1 cellular context compared by ENCODE assay signal in the genomic region with DNA sequence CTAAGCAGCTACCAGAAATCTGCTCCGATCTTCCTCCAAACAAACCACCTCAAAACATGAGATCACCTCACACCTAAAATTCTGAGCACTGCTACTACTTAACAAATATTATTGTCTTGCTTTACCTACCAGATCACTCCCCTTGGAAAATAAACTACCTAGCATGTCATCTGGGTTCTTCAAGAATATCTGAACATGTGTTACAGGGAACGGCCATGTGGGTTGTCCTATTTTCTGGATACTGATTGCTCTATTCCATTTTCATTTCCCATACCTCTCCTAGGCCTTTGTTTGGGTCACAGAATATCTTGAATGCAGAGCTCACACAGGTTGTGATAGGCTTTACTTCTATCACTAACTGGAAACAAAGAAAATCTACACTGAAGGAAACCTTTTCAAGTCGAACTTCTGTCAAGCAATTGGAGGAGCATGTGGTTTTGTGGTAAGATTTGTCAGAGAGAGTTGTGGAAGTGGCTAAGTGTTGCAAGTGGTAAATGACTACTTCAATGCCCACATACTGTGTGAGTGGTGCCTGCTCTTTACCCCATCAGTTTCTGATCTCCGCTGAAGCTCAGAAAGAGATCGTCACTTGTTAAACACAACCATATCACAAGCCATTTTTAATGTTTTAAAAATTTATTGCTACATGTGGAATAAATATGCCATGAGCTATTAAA.
TF ChIP-seq lines count a peak whose summit lies in the region.

No MANE protein-coding gene starts in this region.

TF ChIP-seq in K562, 482 proteins besides CTCF, POLR2A, EP300 and RAD21 (continued from another document):
- TF ChIP-seq, protein P1, sequence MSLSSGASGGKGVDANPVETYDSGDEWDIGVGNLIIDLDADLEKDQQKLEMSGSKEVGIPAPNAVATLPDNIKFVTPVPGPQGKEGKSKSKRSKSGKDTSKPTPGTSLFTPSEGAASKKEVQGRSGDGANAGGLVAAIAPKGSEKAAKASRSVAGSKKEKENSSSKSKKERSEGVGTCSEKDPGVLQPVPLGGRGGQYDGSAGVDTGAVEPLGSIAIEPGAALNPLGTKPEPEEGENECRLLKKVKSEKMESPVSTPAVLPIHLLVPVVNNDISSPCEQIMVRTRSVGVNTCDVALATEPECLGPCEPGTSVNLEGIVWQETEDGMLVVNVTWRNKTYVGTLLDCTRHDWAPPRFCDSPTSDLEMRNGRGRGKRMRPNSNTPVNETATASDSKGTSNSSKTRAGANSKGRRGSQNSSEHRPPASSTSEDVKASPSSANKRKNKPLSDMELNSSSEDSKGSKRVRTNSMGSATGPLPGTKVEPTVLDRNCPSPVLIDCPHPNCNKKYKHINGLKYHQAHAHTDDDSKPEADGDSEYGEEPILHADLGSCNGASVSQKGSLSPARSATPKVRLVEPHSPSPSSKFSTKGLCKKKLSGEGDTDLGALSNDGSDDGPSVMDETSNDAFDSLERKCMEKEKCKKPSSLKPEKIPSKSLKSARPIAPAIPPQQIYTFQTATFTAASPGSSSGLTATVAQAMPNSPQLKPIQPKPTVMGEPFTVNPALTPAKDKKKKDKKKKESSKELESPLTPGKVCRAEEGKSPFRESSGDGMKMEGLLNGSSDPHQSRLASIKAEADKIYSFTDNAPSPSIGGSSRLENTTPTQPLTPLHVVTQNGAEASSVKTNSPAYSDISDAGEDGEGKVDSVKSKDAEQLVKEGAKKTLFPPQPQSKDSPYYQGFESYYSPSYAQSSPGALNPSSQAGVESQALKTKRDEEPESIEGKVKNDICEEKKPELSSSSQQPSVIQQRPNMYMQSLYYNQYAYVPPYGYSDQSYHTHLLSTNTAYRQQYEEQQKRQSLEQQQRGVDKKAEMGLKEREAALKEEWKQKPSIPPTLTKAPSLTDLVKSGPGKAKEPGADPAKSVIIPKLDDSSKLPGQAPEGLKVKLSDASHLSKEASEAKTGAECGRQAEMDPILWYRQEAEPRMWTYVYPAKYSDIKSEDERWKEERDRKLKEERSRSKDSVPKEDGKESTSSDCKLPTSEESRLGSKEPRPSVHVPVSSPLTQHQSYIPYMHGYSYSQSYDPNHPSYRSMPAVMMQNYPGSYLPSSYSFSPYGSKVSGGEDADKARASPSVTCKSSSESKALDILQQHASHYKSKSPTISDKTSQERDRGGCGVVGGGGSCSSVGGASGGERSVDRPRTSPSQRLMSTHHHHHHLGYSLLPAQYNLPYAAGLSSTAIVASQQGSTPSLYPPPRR (CRISPR knock-in tag; IDR thresholded peaks at IDR 0.05; ENCODE audit: borderline replicate concordance) = no peak
- TF ChIP-seq ZNF175 (CRISPR knock-in tag; IDR thresholded peaks at IDR 0.05; ENCODE audit: low read depth) (no peak), ZNF445 (CRISPR knock-in tag; IDR thresholded peaks at IDR 0.05; ENCODE audit: low read depth) (no peak), KAT2B (IDR thresholded peaks at IDR 0.05; ENCODE audit: low read depth, low read length) (no peak), KDM2B (CRISPR knock-in tag; IDR thresholded peaks at IDR 0.05) (no peak), ZFP36 (IDR thresholded peaks at IDR 0.05; ENCODE audit: low read depth, low read length, partially characterized antibody) (no peak), NFXL1 (CRISPR knock-in tag; IDR thresholded peaks at IDR 0.05) (no peak), JUNB (CRISPR knock-in tag; conservative IDR thresholded peaks at IDR 0.05) (no peak), PHB2 (IDR thresholded peaks at IDR 0.05; ENCODE audit: low read depth) (no peak)
- TF ChIP-seq, protein P2, sequence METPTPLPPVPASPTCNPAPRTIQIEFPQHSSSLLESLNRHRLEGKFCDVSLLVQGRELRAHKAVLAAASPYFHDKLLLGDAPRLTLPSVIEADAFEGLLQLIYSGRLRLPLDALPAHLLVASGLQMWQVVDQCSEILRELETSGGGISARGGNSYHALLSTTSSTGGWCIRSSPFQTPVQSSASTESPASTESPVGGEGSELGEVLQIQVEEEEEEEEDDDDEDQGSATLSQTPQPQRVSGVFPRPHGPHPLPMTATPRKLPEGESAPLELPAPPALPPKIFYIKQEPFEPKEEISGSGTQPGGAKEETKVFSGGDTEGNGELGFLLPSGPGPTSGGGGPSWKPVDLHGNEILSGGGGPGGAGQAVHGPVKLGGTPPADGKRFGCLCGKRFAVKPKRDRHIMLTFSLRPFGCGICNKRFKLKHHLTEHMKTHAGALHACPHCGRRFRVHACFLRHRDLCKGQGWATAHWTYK (CRISPR knock-in tag; IDR thresholded peaks at IDR 0.05) = no peak
